ENCODE assay signal across 8 cellular contexts in the genomic region with DNA sequence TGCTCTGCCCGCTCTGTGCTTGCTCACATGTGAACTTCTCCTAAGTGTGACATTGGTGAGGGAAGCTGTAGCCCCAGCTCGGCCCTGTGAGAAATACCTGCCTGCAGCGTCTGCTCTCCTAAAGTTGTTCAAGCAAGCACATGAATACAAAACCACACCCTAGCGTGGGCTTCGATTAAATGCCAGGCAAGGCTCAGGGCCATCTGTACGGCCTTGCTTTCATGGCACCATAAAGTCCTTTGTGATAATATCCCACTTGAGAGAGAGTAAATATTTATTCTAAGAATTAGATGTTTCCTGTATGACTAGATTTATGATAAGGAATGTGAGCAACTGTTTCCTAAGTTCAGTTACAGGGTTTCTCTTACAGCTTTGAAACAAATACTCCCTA.
DNase-seq lines count a peak whose midpoint lies in the region; ATAC-seq, FAIRE-seq and TF ChIP-seq lines count a peak whose summit lies in the region.

No MANE protein-coding gene starts in this region.

- H3K27ac ChIP-seq in adrenal gland, result peak overlapping the region; percentile 2 to 83 (median 52)
- peak overlapping the region; percentile 68 to 81 for H3K27ac ChIP-seq in liver (ENCODE audit: low read depth in 1 of 2, low read length in 2 of 2)
- H3K27ac ChIP-seq in transverse colon, result peak overlapping the region; percentile 79 to 86 (median 81)

- intact Hi-C loops in adrenal gland (cut with DNase I), result no loop called here
- intact Hi-C loops in transverse colon (cut with DNase I; ENCODE audit: low total_unique reads), result no loop called here

- H3K9me3 ChIP-seq in adrenal gland (replicated peaks in 1 of 3), result no peaks in the 10 kb centered on the region
- no peaks in the 10 kb centered on the region for H3K9me3 ChIP-seq in liver (ENCODE audit: control insufficient read depth in 4 of 4, low read length in 3 of 4)
- no peaks in the 10 kb centered on the region for H3K9me3 ChIP-seq in transverse colon

- ATAC-seq in GM21367 (IDR thresholded peaks at IDR 0.05; ENCODE audit: unreplicated experiment), result no peak

- no peak for TF ChIP-seq EP300 in transverse colon (IDR thresholded peaks at IDR 0.05; ENCODE audit: low read depth)

- in situ Hi-C loops in transverse colon (cut with MboI; ENCODE audit: low pct_ligation_motif_present in 1 of 4, low pct_unique_long_range_greater_than_20kb in 1 of 4, low sequenced_read_pairs in 3 of 4), result loop anchor here in 1 of 4 donors (10.0 kb wide), 1 partner anchor 92 kb away; no protein-coding TSS in a partner anchor

- TF ChIP-seq POLR2A in adrenal gland (IDR thresholded peaks at IDR 0.05), result no peak
- TF ChIP-seq POLR2A in transverse colon (IDR thresholded peaks at IDR 0.05), result peak; percentile 40

- H3K4me1 ChIP-seq in adrenal gland (replicated peaks in 1 of 2) (peaks cover 59 to 77% of the 10 kb centered on the region in 2 donors), liver (ENCODE audit: control insufficient read depth in 4 of 4, insufficient read depth in 4 of 4, low read length in 3 of 4) (peaks cover 13 to 39% (median 33%) of the 10 kb centered on the region in 4 donors), transverse colon (peaks cover 31 to 87% (median 64%) of the 10 kb centered on the region in 4 donors)

- H3K27me3 ChIP-seq in adrenal gland (no peaks in the 10 kb centered on the region), liver (ENCODE audit: control insufficient read depth in 4 of 4, insufficient read depth in 4 of 4, low read length in 3 of 4) (no peaks in the 10 kb centered on the region), transverse colon (no peaks in the 10 kb centered on the region)

- DNase-seq in DMS53 (lab: John Stamatoyannopoulos, UW) (peak; percentile 96), NCI-H2107 treated with DMSO at 0.1 percent for 48 hours (lab: John Stamatoyannopoulos, UW; ENCODE audit: unreplicated experiment) (peak; percentile 39), adrenal gland (peak in 2 of 7 donors; percentile 42 to 52), transverse colon (peak; percentile 81), C1 segment of cervical spinal cord (lab: John Stamatoyannopoulos, UW) (no peak), D721Med (ENCODE audit: insufficient read length, low spot score) (no peak)

- no peak for TF ChIP-seq CTCF in adrenal gland (IDR thresholded peaks at IDR 0.05)
- TF ChIP-seq CTCF in liver (IDR thresholded peaks at IDR 0.05; ENCODE audit: low read depth, low read length, missing input control), result no peak
- no peak for TF ChIP-seq CTCF in transverse colon (IDR thresholded peaks at IDR 0.05)
- TF ChIP-seq CTCF in D721Med (IDR thresholded peaks at IDR 0.05; ENCODE audit: insufficient read depth, missing control alignments), result no peak

- 7 to 19% (median 16%) methylated on average over 6 of the region's 6 CpGs for WGBS in adrenal gland, 4 donors
- 15% methylated on average over 6 of the region's 6 CpGs for WGBS in liver
- WGBS in transverse colon (ENCODE audit: low coverage in 1 of 2), 2 donors, result 0 to 17% methylated on average over 1 to 6 of the region's 6 CpGs

- H3K9ac ChIP-seq in liver (ENCODE audit: low read depth in 1 of 2, low read length in 2 of 2), result peak overlapping the region in 1 of 2 donors; percentile 21

- H3K4me3 ChIP-seq in adrenal gland (no peak overlapping the region), liver (ENCODE audit: low read depth in 1 of 3, low read length in 3 of 3) (no peak overlapping the region), transverse colon (peak overlapping the region in 1 of 4 donors; percentile 7)

- FAIRE-seq in D721Med (lab: Jason Lieb, UNC), result no peak

- no peak for TF ChIP-seq RAD21 in liver (IDR thresholded peaks at IDR 0.05)

- H3K36me3 ChIP-seq in adrenal gland (replicated peaks in 1 of 2) (no peaks in the 10 kb centered on the region), liver (ENCODE audit: control insufficient read depth in 4 of 4, insufficient read depth in 3 of 4, low read depth in 1 of 4, low read length in 3 of 4) (peaks cover 0 to 2% (median 0%) of the 10 kb centered on the region in 4 donors), transverse colon (no peaks in the 10 kb centered on the region)

TF ChIP-seq in liver, 16 proteins besides CTCF, POLR2A, EP300 and RAD21:
- TF ChIP-seq, protein P1, sequence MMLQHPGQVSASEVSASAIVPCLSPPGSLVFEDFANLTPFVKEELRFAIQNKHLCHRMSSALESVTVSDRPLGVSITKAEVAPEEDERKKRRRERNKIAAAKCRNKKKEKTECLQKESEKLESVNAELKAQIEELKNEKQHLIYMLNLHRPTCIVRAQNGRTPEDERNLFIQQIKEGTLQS (IDR thresholded peaks at IDR 0.05), result no peak
- TF ChIP-seq GABPA (IDR thresholded peaks at IDR 0.05 in 1 of 2, conservative IDR thresholded peaks at IDR 0.05 in 1 of 2), result no peak
- TF ChIP-seq, protein P2, sequence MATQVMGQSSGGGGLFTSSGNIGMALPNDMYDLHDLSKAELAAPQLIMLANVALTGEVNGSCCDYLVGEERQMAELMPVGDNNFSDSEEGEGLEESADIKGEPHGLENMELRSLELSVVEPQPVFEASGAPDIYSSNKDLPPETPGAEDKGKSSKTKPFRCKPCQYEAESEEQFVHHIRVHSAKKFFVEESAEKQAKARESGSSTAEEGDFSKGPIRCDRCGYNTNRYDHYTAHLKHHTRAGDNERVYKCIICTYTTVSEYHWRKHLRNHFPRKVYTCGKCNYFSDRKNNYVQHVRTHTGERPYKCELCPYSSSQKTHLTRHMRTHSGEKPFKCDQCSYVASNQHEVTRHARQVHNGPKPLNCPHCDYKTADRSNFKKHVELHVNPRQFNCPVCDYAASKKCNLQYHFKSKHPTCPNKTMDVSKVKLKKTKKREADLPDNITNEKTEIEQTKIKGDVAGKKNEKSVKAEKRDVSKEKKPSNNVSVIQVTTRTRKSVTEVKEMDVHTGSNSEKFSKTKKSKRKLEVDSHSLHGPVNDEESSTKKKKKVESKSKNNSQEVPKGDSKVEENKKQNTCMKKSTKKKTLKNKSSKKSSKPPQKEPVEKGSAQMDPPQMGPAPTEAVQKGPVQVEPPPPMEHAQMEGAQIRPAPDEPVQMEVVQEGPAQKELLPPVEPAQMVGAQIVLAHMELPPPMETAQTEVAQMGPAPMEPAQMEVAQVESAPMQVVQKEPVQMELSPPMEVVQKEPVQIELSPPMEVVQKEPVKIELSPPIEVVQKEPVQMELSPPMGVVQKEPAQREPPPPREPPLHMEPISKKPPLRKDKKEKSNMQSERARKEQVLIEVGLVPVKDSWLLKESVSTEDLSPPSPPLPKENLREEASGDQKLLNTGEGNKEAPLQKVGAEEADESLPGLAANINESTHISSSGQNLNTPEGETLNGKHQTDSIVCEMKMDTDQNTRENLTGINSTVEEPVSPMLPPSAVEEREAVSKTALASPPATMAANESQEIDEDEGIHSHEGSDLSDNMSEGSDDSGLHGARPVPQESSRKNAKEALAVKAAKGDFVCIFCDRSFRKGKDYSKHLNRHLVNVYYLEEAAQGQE (IDR thresholded peaks at IDR 0.05), result no peak
- TF ChIP-seq EGR1 (IDR thresholded peaks at IDR 0.05; ENCODE audit: low read depth in 2 of 2), result no peak
- no peak for TF ChIP-seq YY1 (IDR thresholded peaks at IDR 0.05)
- TF ChIP-seq, protein P3, sequence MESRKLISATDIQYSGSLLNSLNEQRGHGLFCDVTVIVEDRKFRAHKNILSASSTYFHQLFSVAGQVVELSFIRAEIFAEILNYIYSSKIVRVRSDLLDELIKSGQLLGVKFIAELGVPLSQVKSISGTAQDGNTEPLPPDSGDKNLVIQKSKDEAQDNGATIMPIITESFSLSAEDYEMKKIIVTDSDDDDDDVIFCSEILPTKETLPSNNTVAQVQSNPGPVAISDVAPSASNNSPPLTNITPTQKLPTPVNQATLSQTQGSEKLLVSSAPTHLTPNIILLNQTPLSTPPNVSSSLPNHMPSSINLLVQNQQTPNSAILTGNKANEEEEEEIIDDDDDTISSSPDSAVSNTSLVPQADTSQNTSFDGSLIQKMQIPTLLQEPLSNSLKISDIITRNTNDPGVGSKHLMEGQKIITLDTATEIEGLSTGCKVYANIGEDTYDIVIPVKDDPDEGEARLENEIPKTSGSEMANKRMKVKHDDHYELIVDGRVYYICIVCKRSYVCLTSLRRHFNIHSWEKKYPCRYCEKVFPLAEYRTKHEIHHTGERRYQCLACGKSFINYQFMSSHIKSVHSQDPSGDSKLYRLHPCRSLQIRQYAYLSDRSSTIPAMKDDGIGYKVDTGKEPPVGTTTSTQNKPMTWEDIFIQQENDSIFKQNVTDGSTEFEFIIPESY (IDR thresholded peaks at IDR 0.05), result no peak
- no peak for TF ChIP-seq FOXA2 (IDR thresholded peaks at IDR 0.05)

Comparison
In these comparisons a context has a peak if more than half of its experiments do, and no peak if none do; other contexts are left out.
1. DNase-seq: peak in DMS53 (single experiment), NCI-H2107 treated with DMSO at 0.1 percent for 48 hours (single experiment) and transverse colon (single experiment); none in C1 segment of cervical spinal cord (0 of 14) and D721Med (single experiment).
2. Peak in every context shown above with its lines, with median percentiles within 50 percentile points of each other: H3K27ac ChIP-seq.